Comparison of ENCODE assay signal across 9 cellular contexts in the genomic region with DNA sequence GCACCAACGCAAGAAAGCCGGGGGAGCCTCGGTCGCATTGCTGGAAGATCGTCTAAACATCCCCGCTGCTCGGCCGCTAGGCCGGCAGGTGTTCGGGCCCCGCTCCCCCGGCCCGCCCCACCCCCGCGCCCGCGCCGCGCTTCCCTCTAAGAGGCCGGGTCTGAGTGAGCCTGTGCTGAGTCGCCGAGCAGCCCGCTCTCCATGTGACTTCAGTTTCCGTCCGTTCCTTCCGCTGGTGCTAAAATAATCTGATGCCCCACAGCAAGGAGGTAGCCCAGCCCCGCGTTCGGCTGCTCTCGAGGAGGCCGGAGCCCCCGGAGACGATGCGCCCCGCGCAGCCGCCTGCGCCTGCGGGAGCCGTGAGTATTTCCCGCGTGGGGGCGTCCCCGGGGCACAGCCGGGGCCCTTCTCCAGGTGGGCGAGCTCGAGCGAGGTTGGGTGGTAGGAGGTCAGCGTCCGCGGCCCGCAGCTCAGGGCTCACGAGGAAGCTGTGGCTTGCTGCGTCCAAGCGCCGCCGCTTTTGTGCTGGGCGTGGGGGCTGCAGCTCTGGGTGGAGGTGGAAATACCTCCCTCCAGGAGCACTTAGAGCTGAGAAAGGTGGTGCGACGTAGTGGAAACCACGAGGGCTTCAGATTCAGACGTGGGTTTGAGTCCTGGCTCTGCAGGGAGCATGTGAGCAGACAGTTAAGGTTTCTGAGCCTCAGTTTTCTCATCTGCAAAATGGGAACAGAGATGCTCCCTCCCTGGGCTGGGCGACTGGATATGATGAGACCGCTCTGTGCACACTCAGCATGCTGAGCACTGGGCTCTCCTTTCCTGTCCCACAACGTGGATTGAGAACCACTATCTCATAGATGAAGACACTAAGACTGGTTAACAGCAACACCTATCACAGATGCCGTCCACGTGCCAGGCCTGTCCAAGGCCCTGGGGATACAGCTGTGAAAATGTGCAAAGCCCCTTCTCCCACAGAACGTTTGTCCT. TPM values are rescaled to one million over a fixed set of nuclear protein-coding genes. Genes with fewer than 3 reads are reported as not detected.
DNase-seq lines count a peak whose midpoint lies in the region; ATAC-seq, FAIRE-seq and TF ChIP-seq lines count a peak whose summit lies in the region.
"Had no signal": no experiment of that assay in that cellular context is flagged by ENCODE, and none has a peak within 500 bp of the region (broad histone marks: within the 10 kb centered on the region; RNA-seq: fewer than 3 reads in every experiment).

A gene (plus strand): TSS at position 178 of the 984 bp plus-strand sequence. CDS start 14,846 bp downstream, outside the sequence.

- peak within 1 kb of the TSS; percentile 67 to 93 for H3K9ac ChIP-seq in K562 (ENCODE audit: insufficient read depth in 1 of 2, low read depth in 2 of 2, low read length in 2 of 2)
- H3K9ac ChIP-seq in smooth muscle cell (ENCODE audit: low read depth) = no peak within 1 kb of the TSS

- in situ Hi-C loops in K562 (cut with MboI) = no loop called here

- TF ChIP-seq POLR2A in K562 (conservative IDR thresholded peaks at IDR 0.05) = peak; percentile 75

- H3K36me3 ChIP-seq in MG63 (no peaks in the 10 kb centered on the region), K562 (ENCODE audit: control insufficient read depth, insufficient read depth, low read length) (peaks cover 14% of the 10 kb centered on the region; the same call in 2 of the 3 replicates), smooth muscle cell (ENCODE audit: low read depth) (no peaks in the 10 kb centered on the region), SJCRH30 (no peaks in the 10 kb centered on the region)
- H3K36me3 ChIP-seq: SJSA1 had no signal

- H3K9me1 ChIP-seq in K562 (ENCODE audit: control insufficient read depth, insufficient read depth, low read length) = no peaks in the 10 kb centered on the region

- 4% methylated on average over 49 of the region's 68 CpGs for WGBS in K562 (ENCODE audit: insufficient coverage, low coverage, missing lambda C conversion rate)
- 29% methylated on average over 58 of the region's 68 CpGs for WGBS in smooth muscle cell (ENCODE audit: low lambda C conversion rate)

- peak within 1 kb of the TSS; percentile 41 for H3K4me3 ChIP-seq in MG63
- peak within 1 kb of the TSS; percentile 60 for H3K4me3 ChIP-seq in K562
- H3K4me3 ChIP-seq in smooth muscle cell = peak within 1 kb of the TSS; percentile 48
- H3K4me3 ChIP-seq in SJCRH30 = no peak within 1 kb of the TSS
- H3K4me3 ChIP-seq: SJSA1 had no signal

- TF ChIP-seq EP300 in K562 (IDR thresholded peaks at IDR 0.05; ENCODE audit: low read length) = no peak

- H3K27me3 ChIP-seq in MG63 (no peaks in the 10 kb centered on the region; the same call in 1 of the 2 replicates), K562 (ENCODE audit: control insufficient read depth in 2 of 2, insufficient read depth in 2 of 2, low read length in 2 of 2) (no peaks in the 10 kb centered on the region), smooth muscle cell (ENCODE audit: low read depth) (peaks cover 25% of the 10 kb centered on the region), SJCRH30 (peaks cover 16% of the 10 kb centered on the region; the same call in 1 of the 2 replicates)

- peak within 1 kb of the TSS; percentile 78 for H3K27ac ChIP-seq in K562 (ENCODE audit: extremely low read depth, low read depth, low read length)
- no peak within 1 kb of the TSS for H3K27ac ChIP-seq in smooth muscle cell (ENCODE audit: low read depth)
- H3K27ac ChIP-seq in SJCRH30 = no peak within 1 kb of the TSS
- H3K27ac ChIP-seq: SJSA1 had no signal

- H4K20me1 ChIP-seq in K562 (replicated peaks; ENCODE audit: control insufficient read depth, insufficient read depth, low read length) (no peaks in the 10 kb centered on the region), smooth muscle cell (ENCODE audit: low read depth) (no peaks in the 10 kb centered on the region)

- intact Hi-C loops in K562 (cut with micrococcal nuclease) = no loop called here

- no peak; a peak in 1 of 4 replicates for TF ChIP-seq RAD21 in K562 (CRISPR knock-in tag; conservative IDR thresholded peaks at IDR 0.05 in 1 of 2, IDR thresholded peaks at IDR 0.05 in 1 of 2)

- ATAC-seq in GM21526 (IDR thresholded peaks at IDR 0.05; ENCODE audit: low FRiP score, unreplicated experiment) (peak; percentile 41), K562 (peak; percentile 89)

- DNase-seq in COLO829 (ENCODE audit: low spot score) (peak; percentile 35), MG63 (peak; percentile 49), T-helper 9 cell (peak; percentile 40), K562 (ENCODE audit: extremely low read depth in 1 of 4, low spot score in 3 of 4) (peak; percentile 80 to 87 (median 82)), iPS-NIHi11 (ENCODE audit: low spot score) (peak; percentile 85), smooth muscle cell (lab: John Stamatoyannopoulos, UW; ENCODE audit: unreplicated experiment) (no peak), SJCRH30 (no peak)

- CTCF ChIA-PET in K562 (lab: Yijun Ruan, JAX; ENCODE audit: low intra/inter-chr PET ratio) = interaction anchor here (0.6 kb wide), 1 partner anchor 53 kb away, joined by 3 read pairs; no protein-coding TSS in a partner anchor

- H3K9me3 ChIP-seq in MG63 = no peaks in the 10 kb centered on the region
- H3K9me3 ChIP-seq in K562 (replicated peaks; ENCODE audit: control insufficient read depth, insufficient read depth, low read depth, low read length) = no peaks in the 10 kb centered on the region
- no peaks in the 10 kb centered on the region for H3K9me3 ChIP-seq in smooth muscle cell (replicated peaks; ENCODE audit: low read depth)
- no peaks in the 10 kb centered on the region for H3K9me3 ChIP-seq in SJCRH30 (replicated peaks)
- H3K9me3 ChIP-seq: SJSA1 had no signal

- H3K4me2 ChIP-seq in K562 (ENCODE audit: insufficient read depth, low read length) (peak within 1 kb of the TSS; percentile 81), smooth muscle cell (peak within 1 kb of the TSS; percentile 85)

- H3K4me1 ChIP-seq in K562 (replicated peaks in 1 of 2; ENCODE audit: control insufficient read depth in 2 of 2, insufficient read depth in 2 of 2, low read length in 2 of 2) (peaks cover 29 to 30% of the 10 kb centered on the region in 2 experiments), smooth muscle cell (ENCODE audit: low read depth) (peaks cover 10% of the 10 kb centered on the region), SJCRH30 (no peaks in the 10 kb centered on the region)

- no peak for FAIRE-seq in K562 (lab: Jason Lieb, UNC)

- TF ChIP-seq CTCF in K562 (IDR thresholded peaks at IDR 0.05 in 2 of 3, conservative IDR thresholded peaks at IDR 0.05 in 1 of 3; ENCODE audit: insufficient read depth in 2 of 3, low read depth in 1 of 3, low read length in 3 of 3) = no peak
- TF ChIP-seq CTCF in smooth muscle cell (IDR thresholded peaks at IDR 0.05; ENCODE audit: borderline replicate concordance, insufficient read depth, poor library complexity, severe bottlenecking) = no peak

- BruUV-seq in K562 (replicated peaks; lab: Mats Ljungman, UMichigan) = TSS peak; percentile 55

- POLR2A ChIA-PET in K562 (lab: Yijun Ruan, JAX) = interaction anchor here (0.6 to 1.5 kb wide), 8 partner anchors 8 to 1053 kb away, joined by 3 to 6 read pairs (median 3); no protein-coding TSS in a partner anchor

- H2AFZ ChIP-seq in K562 (ENCODE audit: low read depth, low read length) (peak within 1 kb of the TSS; percentile 96), smooth muscle cell (ENCODE audit: low read depth) (peak within 1 kb of the TSS; percentile 55)

- no peaks in the 10 kb centered on the region for H3F3A ChIP-seq in smooth muscle cell (ENCODE audit: low read depth)

- H3K79me2 ChIP-seq in K562 (ENCODE audit: control insufficient read depth, insufficient read depth, low read length) (peaks cover 30% of the 10 kb centered on the region), smooth muscle cell (ENCODE audit: low read depth) (no peaks in the 10 kb centered on the region)

TF ChIP-seq in K562, 482 proteins besides CTCF, POLR2A, EP300 and RAD21 (continues in another document):
- TF ChIP-seq, protein P1, sequence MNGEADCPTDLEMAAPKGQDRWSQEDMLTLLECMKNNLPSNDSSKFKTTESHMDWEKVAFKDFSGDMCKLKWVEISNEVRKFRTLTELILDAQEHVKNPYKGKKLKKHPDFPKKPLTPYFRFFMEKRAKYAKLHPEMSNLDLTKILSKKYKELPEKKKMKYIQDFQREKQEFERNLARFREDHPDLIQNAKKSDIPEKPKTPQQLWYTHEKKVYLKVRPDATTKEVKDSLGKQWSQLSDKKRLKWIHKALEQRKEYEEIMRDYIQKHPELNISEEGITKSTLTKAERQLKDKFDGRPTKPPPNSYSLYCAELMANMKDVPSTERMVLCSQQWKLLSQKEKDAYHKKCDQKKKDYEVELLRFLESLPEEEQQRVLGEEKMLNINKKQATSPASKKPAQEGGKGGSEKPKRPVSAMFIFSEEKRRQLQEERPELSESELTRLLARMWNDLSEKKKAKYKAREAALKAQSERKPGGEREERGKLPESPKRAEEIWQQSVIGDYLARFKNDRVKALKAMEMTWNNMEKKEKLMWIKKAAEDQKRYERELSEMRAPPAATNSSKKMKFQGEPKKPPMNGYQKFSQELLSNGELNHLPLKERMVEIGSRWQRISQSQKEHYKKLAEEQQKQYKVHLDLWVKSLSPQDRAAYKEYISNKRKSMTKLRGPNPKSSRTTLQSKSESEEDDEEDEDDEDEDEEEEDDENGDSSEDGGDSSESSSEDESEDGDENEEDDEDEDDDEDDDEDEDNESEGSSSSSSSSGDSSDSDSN (IDR thresholded peaks at IDR 0.05; ENCODE audit: borderline replicate concordance in 1 of 2, low read depth in 2 of 2, low read length in 2 of 2) = peak; percentile 82 to 94; a peak in 3 of 4 replicates

RNA-seq across cellular contexts. Expression of the gene that starts here (rescaled TPM):
- not detected in 2 replicates for total RNA-seq in MG63 (2014; rRNA removed; shearing (Covaris generic); ENCODE audit: low replicate concordance)
- total RNA-seq in K562 (2011; cell fraction: chromatin; rRNA removed; ENCODE audit: low replicate concordance) = 7.2 and 22.0 TPM in 2 replicates
- total RNA-seq in K562 (2011; cell fraction: nucleolus; rRNA removed) = 15.8 and 20.0 TPM in 2 replicates
- 8.9 and 10.3 TPM in 2 replicates for total RNA-seq in K562 (2011; cell fraction: nucleoplasm; rRNA removed)
- total RNA-seq in K562 (2014; rRNA removed) (4.6 and 6.9 TPM in 2 replicates), K562 (2014; rRNA removed; fragmentation: Illumina TruSeq; extraction: Trizol) (1.2 and 2.1 TPM in 2 replicates), K562 (2015; rRNA removed; fragmentation: Illumina TruSeq; extraction: Trizol) (3.7 and 3.8 TPM in 2 replicates), K562 (2021) (13.0 and 13.8 TPM in 2 replicates), smooth muscle cell (0.45 TPM in 1 of 2 replicates, not detected in the other)
- polyA plus RNA-seq in K562 (2011; rRNA removed) (2.2 and 7.1 TPM in 2 replicates), K562 (2014; fragmentation: Illumina TruSeq; extraction: Trizol) (5.4 and 8.9 TPM in 2 replicates), K562 (2014; fragmentation: Nextera tagmentation; extraction: Ambion mirVana) (under 1 TPM; 0.34 to 0.35 TPM), K562 (2014; rRNA removed) (4.6 and 6.4 TPM in 2 replicates), smooth muscle cell (not detected in 2 replicates)
- 2.7 and 5.0 TPM in 2 replicates for polyA plus RNA-seq in K562 (2011; cell fraction: cytosol; rRNA removed)
- polyA plus RNA-seq in K562 (2011; cell fraction: nucleus; rRNA removed) = 5.4 and 8.2 TPM in 2 replicates
- polyA plus RNA-seq in K562 (2012) = 16.4 and 25.4 TPM in 2 replicates
- polyA minus RNA-seq in K562 (2011; rRNA and poly(A)+ RNA removed) = 3.0 and 3.7 TPM in 2 replicates
- polyA minus RNA-seq in K562 (2011; cell fraction: cytosol; rRNA and poly(A)+ RNA removed) = 5.2 and 6.3 TPM in 2 replicates
- 2.1 and 4.6 TPM in 2 replicates for polyA minus RNA-seq in K562 (2011; cell fraction: nucleus; rRNA and poly(A)+ RNA removed)
- total RNA-seq in SJCRH30 (2014; rRNA removed; shearing (Covaris generic)) = not detected in 2 replicates

Comparison
In these comparisons a context has a peak if more than half of its experiments do, and no peak if none do; other contexts are left out.
1. Peak in DNase-seq and H3K4me3 ChIP-seq in MG63; RNA of the gene not detected or under 1 TPM.
2. DNase-seq: peak in COLO829 (single experiment), T-helper 9 cell (single experiment), K562 (4 of 4) and iPS-NIHi11 (single experiment); none in smooth muscle cell (single experiment) and SJCRH30 (0 of 2).